In the genomic region with DNA sequence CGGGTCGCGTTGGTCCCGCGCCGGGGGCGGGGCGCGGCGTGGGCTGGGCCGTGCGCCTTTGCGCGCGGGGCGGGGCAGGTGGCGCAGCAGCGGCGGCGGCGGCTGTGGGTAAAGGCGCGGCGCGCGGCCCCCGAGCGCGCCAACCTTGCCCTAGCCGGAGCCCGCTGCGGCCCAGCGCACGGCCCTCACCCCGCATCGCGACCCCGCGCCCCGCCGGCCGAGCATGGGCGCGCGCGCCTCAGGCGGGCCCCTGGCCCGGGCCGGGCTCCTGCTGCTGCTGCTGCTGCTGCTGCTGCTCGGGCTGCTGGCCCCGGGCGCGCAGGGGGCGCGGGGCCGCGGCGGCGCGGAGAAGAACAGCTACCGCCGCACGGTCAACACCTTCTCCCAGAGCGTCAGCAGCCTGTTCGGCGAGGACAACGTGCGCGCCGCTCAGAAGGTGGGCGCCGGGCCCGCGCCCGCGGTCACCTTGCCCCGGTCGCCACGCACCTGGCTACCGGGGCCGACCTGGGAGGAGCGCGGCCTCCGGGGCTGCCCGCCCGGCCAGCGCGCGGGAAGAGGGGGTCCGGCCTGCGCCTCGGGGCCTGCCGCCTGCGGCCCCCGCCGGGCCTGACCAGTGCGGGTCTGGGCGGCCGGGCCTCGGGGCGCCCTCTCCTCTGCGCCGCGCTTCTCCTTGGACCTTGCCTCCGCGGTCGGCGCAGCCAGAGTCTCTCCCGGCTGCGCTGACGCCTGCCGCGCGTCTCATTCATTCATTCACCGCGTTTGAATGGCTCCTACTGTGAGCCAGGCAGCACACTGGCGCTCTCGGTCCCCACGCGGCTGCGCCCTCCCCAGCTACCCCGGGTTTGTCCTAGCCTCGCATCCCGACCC, we compare ENCODE assay signal across 8 cellular contexts. TPM values are rescaled to one million over a fixed set of nuclear protein-coding genes. Genes with fewer than 3 reads are reported as not detected.
DNase-seq lines count a peak whose midpoint lies in the region; ATAC-seq and TF ChIP-seq lines count a peak whose summit lies in the region.

A gene with protein sequence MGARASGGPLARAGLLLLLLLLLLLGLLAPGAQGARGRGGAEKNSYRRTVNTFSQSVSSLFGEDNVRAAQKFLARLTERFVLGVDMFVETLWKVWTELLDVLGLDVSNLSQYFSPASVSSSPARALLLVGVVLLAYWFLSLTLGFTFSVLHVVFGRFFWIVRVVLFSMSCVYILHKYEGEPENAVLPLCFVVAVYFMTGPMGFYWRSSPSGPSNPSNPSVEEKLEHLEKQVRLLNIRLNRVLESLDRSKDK (plus strand): TSS at position 78 of the 867 bp plus-strand sequence. CDS start 146 bp downstream, at position 224.

- H3K27me3 ChIP-seq in right cardiac atrium (ENCODE audit: control insufficient read depth, insufficient read depth): no peaks in the 10 kb centered on the region

- ATAC-seq in GM21528 (IDR thresholded peaks at IDR 0.05; ENCODE audit: low FRiP score, unreplicated experiment) (peak; percentile 52), T-cell (replicated peaks in 1 of 4) (peak; percentile 80 to 85 (median 83)), right cardiac atrium (peak; percentile 72 to 77)
- ATAC-seq in activated naive CD8-positive, alpha-beta T cell treated with anti-CD3 and anti-CD28 coated beads, Interleukin-2, amount 50 U/mL, for 24 hours: peak; percentile 76

- peak within 1 kb of the TSS; percentile 87 to 93 (median 91) for H3K4me3 Mint-ChIP-seq in T-cell
- peak within 1 kb of the TSS; percentile 93 for H3K4me3 Mint-ChIP-seq in activated naive CD8-positive, alpha-beta T cell treated with anti-CD3 and anti-CD28 coated beads, Interleukin-2, amount 50 U/mL, for 24 hours

- peak within 1 kb of the TSS; percentile 78 to 84 for H3K27ac Mint-ChIP-seq in T-cell
- peak within 1 kb of the TSS; percentile 85 for H3K27ac Mint-ChIP-seq in activated naive CD8-positive, alpha-beta T cell treated with anti-CD3 and anti-CD28 coated beads, Interleukin-2, amount 50 U/mL, for 24 hours

- intact Hi-C loops in right cardiac atrium (cut with DNase I): loop anchor here in 1 of 4 donors (10.0 kb wide), 1 partner anchor 71 kb away; the partner anchor contains the start of gene AACS

- H3K27me3 Mint-ChIP-seq in T-cell: no peaks in the 10 kb centered on the region
- no peaks in the 10 kb centered on the region for H3K27me3 Mint-ChIP-seq in activated naive CD8-positive, alpha-beta T cell treated with anti-CD3 and anti-CD28 coated beads, Interleukin-2, amount 50 U/mL, for 24 hours

- no peak for TF ChIP-seq CTCF in retinal pigment epithelial cell (conservative IDR thresholded peaks at IDR 0.05; ENCODE audit: low read depth, low read length)

- no peaks in the 10 kb centered on the region for H3K36me3 Mint-ChIP-seq in T-cell
- H3K36me3 Mint-ChIP-seq in activated naive CD8-positive, alpha-beta T cell treated with anti-CD3 and anti-CD28 coated beads, Interleukin-2, amount 50 U/mL, for 24 hours (ENCODE audit: low read depth): peaks cover 10% of the 10 kb centered on the region

- peak within 1 kb of the TSS; percentile 88 for H3K4me3 ChIP-seq in Jurkat, Clone E6-1 (ENCODE audit: low read length)
- H3K4me3 ChIP-seq in right cardiac atrium (ENCODE audit: low read length): peak within 1 kb of the TSS; percentile 90
- H3K4me3 ChIP-seq in retinal pigment epithelial cell (ENCODE audit: low read length): peak within 1 kb of the TSS; percentile 64

- under 1% methylated on average over 124 of the region's 124 CpGs for WGBS in right cardiac atrium

- DNase-seq in EH (ENCODE audit: low read depth) (peak; percentile 51), T-cell (peak; percentile 32 to 77 (median 56)), right cardiac atrium (peak; percentile 69 to 91 (median 85)), retinal pigment epithelial cell (ENCODE audit: low read depth) (no peak), cerebellar nuclear complex (lab: John Stamatoyannopoulos, UW) (no peak)
- no peak for DNase-seq in Jurkat, Clone E6-1 (ENCODE audit: low read depth, low spot score)
- DNase-seq in activated naive CD8-positive, alpha-beta T cell treated with anti-CD3 and anti-CD28 coated beads, Interleukin-2, amount 50 U/mL, for 24 hours: peak; percentile 82

- POLR2A ChIA-PET in T-cell (lab: Charles Lee): no interaction called here

- no peaks in the 10 kb centered on the region for H3K4me1 ChIP-seq in right cardiac atrium (ENCODE audit: control insufficient read depth, insufficient read depth, low read length)

- CTCF ChIA-PET in T-cell (lab: Charles Lee): interaction anchor here (0.6 to 0.8 kb wide), 7 partner anchors 40 to 1761 kb away, joined by 3 to 10 read pairs (median 3); partner anchors contain the start of gene MPHOSPH9 (in 1 of the 2)

- no peak within 1 kb of the TSS for H3K27ac ChIP-seq in right cardiac atrium (ENCODE audit: low read length)

- H3K9me3 Mint-ChIP-seq in T-cell: no peaks in the 10 kb centered on the region
- H3K9me3 Mint-ChIP-seq in activated naive CD8-positive, alpha-beta T cell treated with anti-CD3 and anti-CD28 coated beads, Interleukin-2, amount 50 U/mL, for 24 hours: no peaks in the 10 kb centered on the region

- H3K9me3 ChIP-seq in right cardiac atrium (ENCODE audit: control insufficient read depth, low read length): no peaks in the 10 kb centered on the region

- peaks cover 22 to 38% (median 30%) of the 10 kb centered on the region in 3 donors for H3K4me1 Mint-ChIP-seq in T-cell
- H3K4me1 Mint-ChIP-seq in activated naive CD8-positive, alpha-beta T cell treated with anti-CD3 and anti-CD28 coated beads, Interleukin-2, amount 50 U/mL, for 24 hours: peaks cover 27% of the 10 kb centered on the region

RNA-seq across cellular contexts. Expression of the gene that starts here (rescaled TPM):
- polyA plus RNA-seq in Jurkat, Clone E6-1 (2012; ENCODE audit: insufficient read depth, insufficient read length): 18.2 TPM
- total RNA-seq in T-cell (1 to 10 TPM; 4.8 to 8.1 (median 7.0) TPM), right cardiac atrium (1 to 10 TPM; 3.8 to 6.1 (median 4.0) TPM)
- polyA plus RNA-seq in right cardiac atrium: 1.4 TPM

Comparison
In these comparisons a context has a peak if more than half of its experiments do, and no peak if none do; other contexts are left out.
1. DNase-seq: peak in EH (single experiment), T-cell (34 of 34), activated naive CD8-positive, alpha-beta T cell treated with anti-CD3 and anti-CD28 coated beads, Interleukin-2, amount 50 U/mL, for 24 hours (single experiment) and right cardiac atrium (3 of 3); none in Jurkat, Clone E6-1 (single experiment), retinal pigment epithelial cell (single experiment) and cerebellar nuclear complex (0 of 2).
2. Peak in every context shown above with its lines, with median percentiles within 50 percentile points of each other: ATAC-seq and H3K4me3 ChIP-seq.